In the genomic region with DNA sequence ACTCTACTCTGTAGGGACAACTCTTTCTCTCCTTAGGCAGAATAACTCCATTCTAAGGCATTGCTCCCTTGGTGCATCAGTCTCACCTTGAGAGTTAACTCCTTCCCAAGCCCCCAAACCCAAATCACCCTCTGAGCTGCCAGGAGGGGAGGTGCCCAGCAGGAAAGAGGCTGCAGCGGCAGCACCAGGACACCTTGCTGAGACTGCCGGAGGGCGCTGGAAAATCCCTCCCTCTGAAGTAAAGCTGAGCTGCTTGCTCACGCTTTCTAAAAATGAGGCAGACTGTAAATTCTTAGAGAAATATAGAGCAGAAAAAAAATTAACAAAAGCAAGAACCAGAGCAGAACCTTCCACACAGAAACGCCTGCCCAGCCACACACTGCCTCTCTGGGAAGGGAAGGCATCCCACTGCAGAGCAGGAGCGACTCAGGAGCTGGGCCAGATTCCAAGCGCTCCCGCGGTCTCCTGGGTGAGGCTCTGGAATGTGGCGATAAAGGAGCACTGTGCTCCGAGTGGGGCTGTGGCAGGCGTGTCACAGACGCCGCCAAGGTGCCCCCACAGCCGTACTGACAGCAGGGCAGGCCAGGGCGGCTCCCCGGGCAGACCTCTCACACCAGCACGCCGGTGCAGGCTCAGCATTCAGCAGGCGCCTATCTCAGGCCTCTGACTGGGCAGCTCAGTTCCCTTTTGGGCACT, we compare ENCODE assay signal across 1 cellular context.
TF ChIP-seq lines count a peak whose summit lies in the region.

No MANE protein-coding gene starts in this region.

TF ChIP-seq in IMR-90, 13 proteins besides CTCF, POLR2A, EP300 and RAD21 (continued from another document):
- TF ChIP-seq, protein P1, sequence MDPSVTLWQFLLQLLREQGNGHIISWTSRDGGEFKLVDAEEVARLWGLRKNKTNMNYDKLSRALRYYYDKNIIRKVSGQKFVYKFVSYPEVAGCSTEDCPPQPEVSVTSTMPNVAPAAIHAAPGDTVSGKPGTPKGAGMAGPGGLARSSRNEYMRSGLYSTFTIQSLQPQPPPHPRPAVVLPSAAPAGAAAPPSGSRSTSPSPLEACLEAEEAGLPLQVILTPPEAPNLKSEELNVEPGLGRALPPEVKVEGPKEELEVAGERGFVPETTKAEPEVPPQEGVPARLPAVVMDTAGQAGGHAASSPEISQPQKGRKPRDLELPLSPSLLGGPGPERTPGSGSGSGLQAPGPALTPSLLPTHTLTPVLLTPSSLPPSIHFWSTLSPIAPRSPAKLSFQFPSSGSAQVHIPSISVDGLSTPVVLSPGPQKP (IDR thresholded peaks at IDR 0.05; ENCODE audit: borderline replicate concordance, low read depth, low read length), result no peak
- TF ChIP-seq, protein P2, sequence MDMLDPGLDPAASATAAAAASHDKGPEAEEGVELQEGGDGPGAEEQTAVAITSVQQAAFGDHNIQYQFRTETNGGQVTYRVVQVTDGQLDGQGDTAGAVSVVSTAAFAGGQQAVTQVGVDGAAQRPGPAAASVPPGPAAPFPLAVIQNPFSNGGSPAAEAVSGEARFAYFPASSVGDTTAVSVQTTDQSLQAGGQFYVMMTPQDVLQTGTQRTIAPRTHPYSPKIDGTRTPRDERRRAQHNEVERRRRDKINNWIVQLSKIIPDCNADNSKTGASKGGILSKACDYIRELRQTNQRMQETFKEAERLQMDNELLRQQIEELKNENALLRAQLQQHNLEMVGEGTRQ (IDR thresholded peaks at IDR 0.05; ENCODE audit: low read depth, low read length), result no peak
- TF ChIP-seq CHD1 (IDR thresholded peaks at IDR 0.05; ENCODE audit: low read depth, low read length), result 0 out of 2 replicates have a peak, but pooled peaks have one; percentile 57
- no peak for TF ChIP-seq RCOR1 (IDR thresholded peaks at IDR 0.05; ENCODE audit: insufficient replicate concordance, low read length)
- no peak for TF ChIP-seq NFE2L2 (IDR thresholded peaks at IDR 0.05; ENCODE audit: low read depth, low read length)
- TF ChIP-seq BHLHE40 (IDR thresholded peaks at IDR 0.05; ENCODE audit: low read depth, low read length), result no peak
- no peak for TF ChIP-seq RFX5 (IDR thresholded peaks at IDR 0.05; ENCODE audit: low read depth, low read length)
TF ChIP-seq in IMR-90: peak in this region for 3.
